Comparison of ENCODE assay signal across 8 cellular contexts in the genomic region with DNA sequence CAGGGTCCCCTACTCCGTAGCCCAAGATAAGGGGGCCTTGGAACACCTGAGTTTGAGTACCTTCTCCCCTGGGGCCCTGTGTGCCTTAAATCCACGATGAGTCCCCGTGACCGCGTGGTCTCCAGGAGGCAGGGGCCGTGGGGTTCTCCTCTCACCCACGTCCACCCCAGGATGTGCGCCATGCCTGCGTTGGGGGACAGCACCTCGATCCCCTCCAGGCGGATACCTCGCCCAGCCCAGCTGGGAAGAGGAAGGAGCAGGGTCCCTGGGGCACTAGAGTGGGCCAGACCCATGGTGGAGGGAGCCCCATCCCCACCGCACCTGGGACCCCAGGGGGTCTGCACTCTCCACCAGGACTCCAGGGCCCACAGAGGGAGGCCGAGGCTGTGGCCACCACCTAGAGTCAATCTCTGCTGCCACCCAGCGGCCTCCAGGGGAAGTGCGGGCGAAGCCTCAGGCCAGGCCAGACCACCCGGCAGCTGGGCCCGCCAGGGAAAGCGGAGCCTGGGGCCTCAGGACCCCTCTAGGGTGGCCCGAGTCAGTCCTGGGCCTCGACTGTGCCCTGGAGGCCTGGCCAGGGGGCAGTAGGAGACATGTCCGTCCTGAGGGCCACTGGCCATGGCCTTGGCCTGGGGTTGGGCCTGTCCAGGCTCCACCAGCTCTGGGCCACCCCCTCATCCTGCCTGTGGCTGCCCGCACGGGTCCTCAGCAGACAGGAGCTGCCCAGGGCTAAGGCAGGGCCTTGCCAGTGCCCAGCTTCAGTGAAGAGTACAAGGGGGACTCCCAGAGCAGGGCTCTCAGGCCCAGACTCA. TPM values are rescaled to one million over a fixed set of nuclear protein-coding genes. Genes with fewer than 3 reads are reported as not detected.
A peak's percentile ranks its signal among the peaks of the same experiment; 100 is the strongest.
DNase-seq lines count a peak whose midpoint lies in the region; TF ChIP-seq lines count a peak whose summit lies in the region.

No MANE protein-coding gene starts in this region.

- no peak overlapping the region for H4K91ac ChIP-seq in neuronal stem cell (ENCODE audit: low read depth, low read length, poor library complexity)

- peak overlapping the region; percentile 65 for H4K8ac ChIP-seq in neuronal stem cell (ENCODE audit: low read depth, low read length)

- TF ChIP-seq CTCF in C4-2B (conservative IDR thresholded peaks at IDR 0.05): peak; percentile 94
- TF ChIP-seq CTCF in OCI-LY3 (IDR thresholded peaks at IDR 0.05; ENCODE audit: low read depth, low read length): peak; percentile 85
- TF ChIP-seq CTCF in fibroblast of mammary gland (conservative IDR thresholded peaks at IDR 0.05; ENCODE audit: control insufficient read depth, insufficient read depth, low read depth, low read length): peak; percentile 80

- H3K9ac ChIP-seq in OCI-LY3 (ENCODE audit: low read length) (no peak overlapping the region), neuronal stem cell (ENCODE audit: low read depth, low read length, poor library complexity) (peak overlapping the region; percentile 70)

- H3K9me3 ChIP-seq in OCI-LY3 (ENCODE audit: insufficient read depth, low read length) (no peaks in the 10 kb centered on the region), neuronal stem cell (replicated peaks in 1 of 2; ENCODE audit: control insufficient read depth in 2 of 2, insufficient read depth in 1 of 2, low read depth in 1 of 2, low read length in 2 of 2) (peaks cover under 1 to 3% of the 10 kb centered on the region in 2 donors)

- H3K27me3 ChIP-seq in OCI-LY3 (ENCODE audit: low read depth, low read length) (peaks cover 8% of the 10 kb centered on the region), neuronal stem cell (ENCODE audit: control insufficient read depth in 3 of 3, insufficient read depth in 3 of 3, low read depth in 1 of 3, low read length in 3 of 3) (peaks cover 0 to 8% (median 0%) of the 10 kb centered on the region in 3 experiments)

- H3K4me3 ChIP-seq in OCI-LY3 (ENCODE audit: low read length): no peak overlapping the region
- H3K4me3 ChIP-seq in fibroblast of mammary gland (ENCODE audit: control insufficient read depth, low read depth, low read length): no peak overlapping the region
- no peak overlapping the region for H3K4me3 ChIP-seq in neuronal stem cell (ENCODE audit: low read length in 2 of 2)

- no peak overlapping the region for H3K27ac ChIP-seq in C4-2B
- no peak overlapping the region for H3K27ac ChIP-seq in OCI-LY3 (ENCODE audit: low read length)
- no peak overlapping the region for H3K27ac ChIP-seq in neuronal stem cell (replicated peaks; ENCODE audit: low read length)

- H3K4me2 ChIP-seq in OCI-LY3 (ENCODE audit: low read length) (no peak overlapping the region), neuronal stem cell (ENCODE audit: insufficient read depth, low read length, poor library complexity, severe bottlenecking) (no peak overlapping the region)

- H3K79me2 ChIP-seq in OCI-LY3 (ENCODE audit: low read length): no peaks in the 10 kb centered on the region

- peak overlapping the region; percentile 65 for H3K23ac ChIP-seq in neuronal stem cell (ENCODE audit: low read depth, low read length, poor library complexity)

- H4K20me1 ChIP-seq in OCI-LY3 (ENCODE audit: insufficient read depth, low read length): no peaks in the 10 kb centered on the region

- no peak overlapping the region for H3K4ac ChIP-seq in neuronal stem cell (ENCODE audit: low read length)

- H2AFZ ChIP-seq in OCI-LY3 (ENCODE audit: low read depth, low read length) (0 out of 2 replicates have a peak overlapping the region, but pooled peaks have one; percentile 6), neuronal stem cell (ENCODE audit: low read length) (peak overlapping the region; percentile 76)

- peak overlapping the region; percentile 38 for H3K14ac ChIP-seq in neuronal stem cell (ENCODE audit: low read length)

- H3K18ac ChIP-seq in neuronal stem cell (ENCODE audit: low read length): peak overlapping the region; percentile 91

- peak overlapping the region; percentile 95 for H2AK5ac ChIP-seq in neuronal stem cell (ENCODE audit: low read depth, low read length)

- H3K4me1 ChIP-seq in OCI-LY3 (ENCODE audit: low read length) (no peaks in the 10 kb centered on the region), neuronal stem cell (ENCODE audit: control insufficient read depth in 2 of 2, insufficient read depth in 1 of 2, low read depth in 1 of 2, low read length in 2 of 2) (peaks cover 0 to 2% of the 10 kb centered on the region in 2 donors)

- peak overlapping the region; percentile 90 for H2BK5ac ChIP-seq in neuronal stem cell (ENCODE audit: low read length)

- peak overlapping the region; percentile 97 for H2BK12ac ChIP-seq in neuronal stem cell (ENCODE audit: low read length)

- peak overlapping the region; percentile 89 for H2BK15ac ChIP-seq in neuronal stem cell (ENCODE audit: low read length)

- WGBS in neuronal stem cell (ENCODE audit: extremely low coverage in 2 of 2, insufficient read length in 2 of 2, insufficient replicate concordance in 1 of 2), 2 donors: no CpG with 5 or more reads among the region's 25 CpGs

- H3K79me1 ChIP-seq in neuronal stem cell (ENCODE audit: low read depth, low read length): no peaks in the 10 kb centered on the region

- H2BK120ac ChIP-seq in neuronal stem cell (ENCODE audit: low read depth, low read length): no peak overlapping the region

- no peaks in the 10 kb centered on the region for H3K36me3 ChIP-seq in OCI-LY3 (replicated peaks; ENCODE audit: low read depth, low read length)
- no peaks in the 10 kb centered on the region for H3K36me3 ChIP-seq in neuronal stem cell (replicated peaks in 1 of 2; ENCODE audit: control insufficient read depth in 2 of 2, insufficient read depth in 2 of 2, low read length in 2 of 2)

- DNase-seq in GOT3 (lab: John Stamatoyannopoulos, UW): peak; percentile 8
- DNase-seq in activated T-cell treated with anti-CD3 and anti-CD28 coated beads for 48 hours (ENCODE audit: low read depth): peak; percentile 60
- DNase-seq in fibroblast of mammary gland (ENCODE audit: low read depth): peak; percentile 28
- peak; percentile 65 for DNase-seq in neuronal stem cell (ENCODE audit: low spot score)
- peak; percentile 68 for DNase-seq in superior temporal gyrus (ENCODE audit: extremely low spot score)
- no peak for DNase-seq in DMS153 (lab: John Stamatoyannopoulos, UW)

RNA-seq across cellular contexts. Expression of gene FAM53A, which starts 55.0 kb away (rescaled TPM):
- polyA plus RNA-seq in neuronal stem cell (2013, experiment 1 of 2): 2.0 TPM
- 1.3 TPM for polyA plus RNA-seq in neuronal stem cell (2013, experiment 2 of 2)
